In the genomic region with DNA sequence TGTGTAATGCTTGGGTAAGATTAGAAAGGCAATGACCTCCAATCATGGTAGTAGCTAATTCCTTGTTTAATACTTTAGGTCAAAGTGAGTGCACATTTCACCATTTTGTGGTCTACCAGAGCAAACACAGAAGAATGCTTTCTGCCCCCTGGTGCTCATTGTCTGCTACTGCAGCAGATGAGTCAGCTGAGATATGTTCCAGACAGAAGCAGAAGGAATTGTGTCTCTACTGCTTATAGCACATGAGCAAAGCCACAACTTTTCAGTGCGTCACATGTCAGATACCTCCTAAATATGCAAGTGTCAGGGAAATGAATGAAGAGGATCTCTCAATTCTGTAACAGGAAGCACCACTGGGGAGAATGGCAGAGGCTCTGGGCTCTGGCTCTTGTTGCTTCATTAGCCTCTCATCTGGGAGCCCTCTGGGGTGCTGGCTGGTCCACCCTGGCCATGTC, we compare ENCODE assay signal across 1 cellular context.
A peak's percentile ranks its signal among the peaks of the same experiment; 100 is the strongest.
TF ChIP-seq lines count a peak whose summit lies in the region.

No MANE protein-coding gene starts in this region.

TF ChIP-seq in HepG2, 621 proteins besides CTCF, POLR2A, EP300 and RAD21 (continued from another document and continues in another):
- TF ChIP-seq, protein P1, sequence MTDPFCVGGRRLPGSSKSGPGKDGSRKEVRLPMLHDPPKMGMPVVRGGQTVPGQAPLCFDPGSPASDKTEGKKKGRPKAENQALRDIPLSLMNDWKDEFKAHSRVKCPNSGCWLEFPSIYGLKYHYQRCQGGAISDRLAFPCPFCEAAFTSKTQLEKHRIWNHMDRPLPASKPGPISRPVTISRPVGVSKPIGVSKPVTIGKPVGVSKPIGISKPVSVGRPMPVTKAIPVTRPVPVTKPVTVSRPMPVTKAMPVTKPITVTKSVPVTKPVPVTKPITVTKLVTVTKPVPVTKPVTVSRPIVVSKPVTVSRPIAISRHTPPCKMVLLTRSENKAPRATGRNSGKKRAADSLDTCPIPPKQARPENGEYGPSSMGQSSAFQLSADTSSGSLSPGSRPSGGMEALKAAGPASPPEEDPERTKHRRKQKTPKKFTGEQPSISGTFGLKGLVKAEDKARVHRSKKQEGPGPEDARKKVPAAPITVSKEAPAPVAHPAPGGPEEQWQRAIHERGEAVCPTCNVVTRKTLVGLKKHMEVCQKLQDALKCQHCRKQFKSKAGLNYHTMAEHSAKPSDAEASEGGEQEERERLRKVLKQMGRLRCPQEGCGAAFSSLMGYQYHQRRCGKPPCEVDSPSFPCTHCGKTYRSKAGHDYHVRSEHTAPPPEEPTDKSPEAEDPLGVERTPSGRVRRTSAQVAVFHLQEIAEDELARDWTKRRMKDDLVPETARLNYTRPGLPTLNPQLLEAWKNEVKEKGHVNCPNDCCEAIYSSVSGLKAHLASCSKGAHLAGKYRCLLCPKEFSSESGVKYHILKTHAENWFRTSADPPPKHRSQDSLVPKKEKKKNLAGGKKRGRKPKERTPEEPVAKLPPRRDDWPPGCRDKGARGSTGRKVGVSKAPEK (CRISPR knock-in tag; IDR thresholded peaks at IDR 0.05; ENCODE audit: borderline replicate concordance), result no peak
- TF ChIP-seq SMC3 (IDR thresholded peaks at IDR 0.05; ENCODE audit: low read length) (peak; percentile 99), ZNF138 (CRISPR knock-in tag; IDR thresholded peaks at IDR 0.05; ENCODE audit: low read depth) (no peak), ZNF737 (CRISPR knock-in tag; IDR thresholded peaks at IDR 0.05; ENCODE audit: borderline replicate concordance) (no peak), ZSCAN30 (CRISPR knock-in tag; IDR thresholded peaks at IDR 0.05) (no peak), JUNB (CRISPR knock-in tag; IDR thresholded peaks at IDR 0.05; ENCODE audit: borderline replicate concordance) (no peak), ZNF136 (CRISPR knock-in tag; IDR thresholded peaks at IDR 0.05; ENCODE audit: low read depth) (no peak), GZF1 (CRISPR knock-in tag; IDR thresholded peaks at IDR 0.05) (no peak), ZNF709 (CRISPR knock-in tag; IDR thresholded peaks at IDR 0.05) (no peak), KDM3A (CRISPR knock-in tag; IDR thresholded peaks at IDR 0.05; ENCODE audit: low read depth) (no peak), SKI (IDR thresholded peaks at IDR 0.05; ENCODE audit: partially characterized antibody) (peak; percentile 29), NFKB2 (CRISPR knock-in tag; IDR thresholded peaks at IDR 0.05; ENCODE audit: borderline replicate concordance) (no peak), ZNF160 (CRISPR knock-in tag; IDR thresholded peaks at IDR 0.05) (no peak), ZNF788 (CRISPR knock-in tag; IDR thresholded peaks at IDR 0.05; ENCODE audit: borderline replicate concordance) (no peak), MTA1 (CRISPR knock-in tag; IDR thresholded peaks at IDR 0.05; ENCODE audit: borderline replicate concordance) (no peak), CHD4 (IDR thresholded peaks at IDR 0.05; ENCODE audit: borderline replicate concordance, low read length) (no peak), HHEX (CRISPR knock-in tag; IDR thresholded peaks at IDR 0.05) (no peak), PHF21A (CRISPR knock-in tag; IDR thresholded peaks at IDR 0.05) (0 out of 2 replicates have a peak, but pooled peaks have one; percentile 39), ZSCAN31 (CRISPR knock-in tag; IDR thresholded peaks at IDR 0.05; ENCODE audit: low read depth) (no peak), PCBP2 (optimal IDR thresholded peaks at IDR 0.05; ENCODE audit: low read depth, low read length, poor library complexity, severe bottlenecking) (no peak), ZMYM2 (CRISPR knock-in tag; IDR thresholded peaks at IDR 0.05) (0 out of 2 replicates have a peak, but pooled peaks have one; percentile 17), RFX3 (CRISPR knock-in tag; IDR thresholded peaks at IDR 0.05) (no peak), ZNF607 (CRISPR knock-in tag; IDR thresholded peaks at IDR 0.05; ENCODE audit: borderline replicate concordance) (peak; percentile 47; the same call in 1 of the 2 replicates)
- TF ChIP-seq, protein P2, sequence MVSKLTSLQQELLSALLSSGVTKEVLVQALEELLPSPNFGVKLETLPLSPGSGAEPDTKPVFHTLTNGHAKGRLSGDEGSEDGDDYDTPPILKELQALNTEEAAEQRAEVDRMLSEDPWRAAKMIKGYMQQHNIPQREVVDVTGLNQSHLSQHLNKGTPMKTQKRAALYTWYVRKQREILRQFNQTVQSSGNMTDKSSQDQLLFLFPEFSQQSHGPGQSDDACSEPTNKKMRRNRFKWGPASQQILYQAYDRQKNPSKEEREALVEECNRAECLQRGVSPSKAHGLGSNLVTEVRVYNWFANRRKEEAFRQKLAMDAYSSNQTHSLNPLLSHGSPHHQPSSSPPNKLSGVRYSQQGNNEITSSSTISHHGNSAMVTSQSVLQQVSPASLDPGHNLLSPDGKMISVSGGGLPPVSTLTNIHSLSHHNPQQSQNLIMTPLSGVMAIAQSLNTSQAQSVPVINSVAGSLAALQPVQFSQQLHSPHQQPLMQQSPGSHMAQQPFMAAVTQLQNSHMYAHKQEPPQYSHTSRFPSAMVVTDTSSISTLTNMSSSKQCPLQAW (CRISPR knock-in tag; IDR thresholded peaks at IDR 0.05), result peak; percentile 52; the same call in 1 of the 2 replicates
- TF ChIP-seq, protein P3, sequence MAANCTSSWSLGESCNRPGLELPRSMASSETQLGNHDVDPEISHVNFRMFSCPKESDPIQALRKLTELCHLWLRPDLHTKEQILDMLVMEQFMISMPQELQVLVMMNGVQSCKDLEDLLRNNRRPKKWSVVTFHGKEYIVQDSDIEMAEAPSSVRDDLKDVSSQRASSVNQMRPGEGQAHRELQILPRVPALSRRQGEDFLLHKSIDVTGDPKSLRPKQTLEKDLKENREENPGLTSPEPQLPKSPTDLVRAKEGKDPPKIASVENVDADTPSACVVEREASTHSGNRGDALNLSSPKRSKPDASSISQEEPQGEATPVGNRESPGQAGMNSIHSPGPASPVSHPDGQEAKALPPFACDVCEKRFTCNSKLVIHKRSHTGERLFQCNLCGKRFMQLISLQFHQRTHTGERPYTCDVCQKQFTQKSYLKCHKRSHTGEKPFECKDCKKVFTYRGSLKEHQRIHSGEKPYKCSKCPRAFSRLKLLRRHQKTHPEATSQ (CRISPR knock-in tag; IDR thresholded peaks at IDR 0.05; ENCODE audit: borderline replicate concordance), result no peak
- TF ChIP-seq, protein P4, sequence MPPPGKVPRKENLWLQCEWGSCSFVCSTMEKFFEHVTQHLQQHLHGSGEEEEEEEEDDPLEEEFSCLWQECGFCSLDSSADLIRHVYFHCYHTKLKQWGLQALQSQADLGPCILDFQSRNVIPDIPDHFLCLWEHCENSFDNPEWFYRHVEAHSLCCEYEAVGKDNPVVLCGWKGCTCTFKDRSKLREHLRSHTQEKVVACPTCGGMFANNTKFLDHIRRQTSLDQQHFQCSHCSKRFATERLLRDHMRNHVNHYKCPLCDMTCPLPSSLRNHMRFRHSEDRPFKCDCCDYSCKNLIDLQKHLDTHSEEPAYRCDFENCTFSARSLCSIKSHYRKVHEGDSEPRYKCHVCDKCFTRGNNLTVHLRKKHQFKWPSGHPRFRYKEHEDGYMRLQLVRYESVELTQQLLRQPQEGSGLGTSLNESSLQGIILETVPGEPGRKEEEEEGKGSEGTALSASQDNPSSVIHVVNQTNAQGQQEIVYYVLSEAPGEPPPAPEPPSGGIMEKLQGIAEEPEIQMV (CRISPR knock-in tag; IDR thresholded peaks at IDR 0.05; ENCODE audit: low read depth), result no peak; the same call in 1 of the 2 replicates
- TF ChIP-seq, protein P5, sequence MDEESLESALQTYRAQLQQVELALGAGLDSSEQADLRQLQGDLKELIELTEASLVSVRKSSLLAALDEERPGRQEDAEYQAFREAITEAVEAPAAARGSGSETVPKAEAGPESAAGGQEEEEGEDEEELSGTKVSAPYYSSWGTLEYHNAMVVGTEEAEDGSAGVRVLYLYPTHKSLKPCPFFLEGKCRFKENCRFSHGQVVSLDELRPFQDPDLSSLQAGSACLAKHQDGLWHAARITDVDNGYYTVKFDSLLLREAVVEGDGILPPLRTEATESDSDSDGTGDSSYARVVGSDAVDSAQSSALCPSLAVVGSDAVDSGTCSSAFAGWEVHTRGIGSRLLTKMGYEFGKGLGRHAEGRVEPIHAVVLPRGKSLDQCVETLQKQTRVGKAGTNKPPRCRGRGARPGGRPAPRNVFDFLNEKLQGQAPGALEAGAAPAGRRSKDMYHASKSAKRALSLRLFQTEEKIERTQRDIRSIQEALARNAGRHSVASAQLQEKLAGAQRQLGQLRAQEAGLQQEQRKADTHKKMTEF (CRISPR knock-in tag; IDR thresholded peaks at IDR 0.05), result no peak
- TF ChIP-seq, protein P6, sequence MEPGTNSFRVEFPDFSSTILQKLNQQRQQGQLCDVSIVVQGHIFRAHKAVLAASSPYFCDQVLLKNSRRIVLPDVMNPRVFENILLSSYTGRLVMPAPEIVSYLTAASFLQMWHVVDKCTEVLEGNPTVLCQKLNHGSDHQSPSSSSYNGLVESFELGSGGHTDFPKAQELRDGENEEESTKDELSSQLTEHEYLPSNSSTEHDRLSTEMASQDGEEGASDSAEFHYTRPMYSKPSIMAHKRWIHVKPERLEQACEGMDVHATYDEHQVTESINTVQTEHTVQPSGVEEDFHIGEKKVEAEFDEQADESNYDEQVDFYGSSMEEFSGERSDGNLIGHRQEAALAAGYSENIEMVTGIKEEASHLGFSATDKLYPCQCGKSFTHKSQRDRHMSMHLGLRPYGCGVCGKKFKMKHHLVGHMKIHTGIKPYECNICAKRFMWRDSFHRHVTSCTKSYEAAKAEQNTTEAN (CRISPR knock-in tag; conservative IDR thresholded peaks at IDR 0.05), result no peak
- TF ChIP-seq, protein P7, sequence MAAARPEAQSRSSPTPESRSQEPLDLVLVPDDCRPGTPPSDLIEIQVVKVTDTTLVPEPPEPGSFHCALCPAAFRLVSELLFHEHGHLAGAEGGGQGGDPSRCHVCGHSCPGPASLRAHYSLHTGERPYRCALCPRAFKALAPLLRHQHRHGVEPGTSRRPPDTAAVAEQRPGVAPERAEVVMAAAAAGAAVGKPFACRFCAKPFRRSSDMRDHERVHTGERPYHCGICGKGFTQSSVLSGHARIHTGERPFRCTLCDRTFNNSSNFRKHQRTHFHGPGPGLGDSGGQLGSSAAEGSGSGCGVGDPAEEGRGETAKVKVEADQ (CRISPR knock-in tag; IDR thresholded peaks at IDR 0.05; ENCODE audit: borderline replicate concordance), result no peak
- TF ChIP-seq, protein P8, sequence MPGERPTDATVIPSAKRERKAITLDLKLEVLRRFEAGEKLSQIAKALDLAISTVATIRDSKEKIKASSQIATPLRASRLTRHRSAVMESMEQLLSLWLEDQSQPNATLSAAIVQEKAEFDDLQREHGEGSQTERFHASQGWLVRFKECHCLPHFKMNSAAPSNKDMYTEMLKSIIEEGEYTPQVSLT (CRISPR knock-in tag; IDR thresholded peaks at IDR 0.05; ENCODE audit: borderline replicate concordance, low read depth), result no peak
- TF ChIP-seq, protein P9, sequence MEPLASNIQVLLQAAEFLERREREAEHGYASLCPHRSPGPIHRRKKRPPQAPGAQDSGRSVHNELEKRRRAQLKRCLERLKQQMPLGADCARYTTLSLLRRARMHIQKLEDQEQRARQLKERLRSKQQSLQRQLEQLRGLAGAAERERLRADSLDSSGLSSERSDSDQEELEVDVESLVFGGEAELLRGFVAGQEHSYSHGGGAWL (CRISPR knock-in tag; IDR thresholded peaks at IDR 0.05), result no peak
- TF ChIP-seq, protein P10, sequence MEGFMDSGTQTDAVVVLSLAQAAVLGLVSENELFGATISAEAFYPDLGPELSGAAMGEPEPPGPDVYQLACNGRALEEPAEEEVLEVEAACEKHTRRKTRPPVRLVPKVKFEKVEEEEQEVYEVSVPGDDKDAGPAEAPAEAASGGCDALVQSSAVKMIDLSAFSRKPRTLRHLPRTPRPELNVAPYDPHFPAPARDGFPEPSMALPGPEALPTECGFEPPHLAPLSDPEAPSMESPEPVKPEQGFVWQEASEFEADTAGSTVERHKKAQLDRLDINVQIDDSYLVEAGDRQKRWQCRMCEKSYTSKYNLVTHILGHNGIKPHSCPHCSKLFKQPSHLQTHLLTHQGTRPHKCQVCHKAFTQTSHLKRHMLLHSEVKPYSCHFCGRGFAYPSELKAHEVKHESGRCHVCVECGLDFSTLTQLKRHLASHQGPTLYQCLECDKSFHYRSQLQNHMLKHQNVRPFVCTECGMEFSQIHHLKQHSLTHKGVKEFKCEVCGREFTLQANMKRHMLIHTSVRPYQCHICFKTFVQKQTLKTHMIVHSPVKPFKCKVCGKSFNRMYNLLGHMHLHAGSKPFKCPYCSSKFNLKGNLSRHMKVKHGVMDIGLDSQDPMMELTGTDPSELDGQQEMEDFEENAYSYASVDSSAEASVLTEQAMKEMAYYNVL (CRISPR knock-in tag; IDR thresholded peaks at IDR 0.05; ENCODE audit: borderline replicate concordance), result no peak
- TF ChIP-seq, protein P11, sequence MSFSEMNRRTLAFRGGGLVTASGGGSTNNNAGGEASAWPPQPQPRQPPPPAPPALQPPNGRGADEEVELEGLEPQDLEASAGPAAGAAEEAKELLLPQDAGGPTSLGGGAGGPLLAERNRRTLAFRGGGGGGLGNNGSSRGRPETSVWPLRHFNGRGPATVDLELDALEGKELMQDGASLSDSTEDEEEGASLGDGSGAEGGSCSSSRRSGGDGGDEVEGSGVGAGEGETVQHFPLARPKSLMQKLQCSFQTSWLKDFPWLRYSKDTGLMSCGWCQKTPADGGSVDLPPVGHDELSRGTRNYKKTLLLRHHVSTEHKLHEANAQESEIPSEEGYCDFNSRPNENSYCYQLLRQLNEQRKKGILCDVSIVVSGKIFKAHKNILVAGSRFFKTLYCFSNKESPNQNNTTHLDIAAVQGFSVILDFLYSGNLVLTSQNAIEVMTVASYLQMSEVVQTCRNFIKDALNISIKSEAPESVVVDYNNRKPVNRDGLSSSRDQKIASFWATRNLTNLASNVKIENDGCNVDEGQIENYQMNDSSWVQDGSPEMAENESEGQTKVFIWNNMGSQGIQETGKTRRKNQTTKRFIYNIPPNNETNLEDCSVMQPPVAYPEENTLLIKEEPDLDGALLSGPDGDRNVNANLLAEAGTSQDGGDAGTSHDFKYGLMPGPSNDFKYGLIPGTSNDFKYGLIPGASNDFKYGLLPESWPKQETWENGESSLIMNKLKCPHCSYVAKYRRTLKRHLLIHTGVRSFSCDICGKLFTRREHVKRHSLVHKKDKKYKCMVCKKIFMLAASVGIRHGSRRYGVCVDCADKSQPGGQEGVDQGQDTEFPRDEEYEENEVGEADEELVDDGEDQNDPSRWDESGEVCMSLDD (CRISPR knock-in tag; IDR thresholded peaks at IDR 0.05; ENCODE audit: borderline replicate concordance), result no peak
